Comparison of ENCODE assay signal across 8 cellular contexts in the genomic region with DNA sequence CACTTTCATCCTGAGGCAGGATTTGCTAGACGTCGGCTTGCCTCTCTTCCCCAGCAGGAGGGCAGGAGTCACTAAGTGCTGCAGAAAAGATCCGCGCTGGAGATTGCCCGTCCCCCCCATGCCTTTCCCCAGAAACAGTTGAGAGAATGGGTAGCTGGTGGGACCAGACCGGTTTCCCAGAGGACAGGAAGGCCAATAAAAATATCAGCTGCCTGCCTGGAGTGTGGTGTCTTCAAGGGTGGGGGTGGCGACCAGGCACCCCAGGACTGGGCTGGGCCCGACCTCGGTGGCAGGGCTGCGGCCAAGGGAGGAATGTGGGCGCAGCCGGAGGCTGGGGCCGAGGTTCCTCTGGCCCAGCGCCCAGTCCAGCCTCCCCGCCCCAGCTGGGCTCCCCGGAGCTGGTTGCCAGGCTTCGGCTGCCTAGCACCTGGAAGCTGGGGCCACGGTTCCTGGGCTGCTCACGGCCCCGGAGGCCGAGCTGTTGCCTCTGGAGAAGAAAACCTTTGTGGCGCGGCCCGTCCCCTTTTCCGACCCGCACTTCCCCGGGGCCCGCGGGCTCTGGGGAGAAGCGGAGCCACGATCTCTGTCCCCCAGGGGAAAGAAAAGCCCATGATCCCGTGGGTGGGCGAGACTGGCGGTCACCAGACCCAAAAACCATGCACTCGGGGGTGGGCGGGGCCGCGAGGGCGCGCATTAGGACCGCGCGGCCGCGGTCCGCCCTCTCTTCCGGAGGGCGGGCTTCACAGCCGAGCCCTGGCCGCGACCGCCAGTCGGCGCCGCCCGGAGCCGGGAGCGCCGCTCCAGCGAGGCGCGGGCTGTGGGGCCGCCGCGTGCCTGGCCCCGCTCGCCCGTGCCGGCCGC. TPM values are rescaled to one million over a fixed set of nuclear protein-coding genes. Genes with fewer than 3 reads are reported as not detected.
DNase-seq lines count a peak whose midpoint lies in the region; ATAC-seq and TF ChIP-seq lines count a peak whose summit lies in the region.

A gene with protein sequence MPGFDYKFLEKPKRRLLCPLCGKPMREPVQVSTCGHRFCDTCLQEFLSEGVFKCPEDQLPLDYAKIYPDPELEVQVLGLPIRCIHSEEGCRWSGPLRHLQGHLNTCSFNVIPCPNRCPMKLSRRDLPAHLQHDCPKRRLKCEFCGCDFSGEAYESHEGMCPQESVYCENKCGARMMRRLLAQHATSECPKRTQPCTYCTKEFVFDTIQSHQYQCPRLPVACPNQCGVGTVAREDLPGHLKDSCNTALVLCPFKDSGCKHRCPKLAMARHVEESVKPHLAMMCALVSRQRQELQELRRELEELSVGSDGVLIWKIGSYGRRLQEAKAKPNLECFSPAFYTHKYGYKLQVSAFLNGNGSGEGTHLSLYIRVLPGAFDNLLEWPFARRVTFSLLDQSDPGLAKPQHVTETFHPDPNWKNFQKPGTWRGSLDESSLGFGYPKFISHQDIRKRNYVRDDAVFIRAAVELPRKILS (plus strand): TSS at position 769 of the 861 bp plus-strand sequence. CDS start 102 bp downstream, outside the sequence.

- peak within 1 kb of the TSS; percentile 87 for H3K27ac Mint-ChIP-seq in T-helper 1 cell treated with Interleukin-12 subunit alpha and Interleukin-12 subunit beta and Interleukin-4 antibody, amounts not matched to agents 30 μg/mL and 1 μg/mL, for 36 hours
- peak within 1 kb of the TSS; percentile 99 for H3K27ac Mint-ChIP-seq in progenitor cell of endocrine pancreas

- DNase-seq in NCI-H1417 (lab: John Stamatoyannopoulos, UW) (peak; percentile 85 to 97 (median 94)), left ventricle myocardium superior (peak; percentile 89), progenitor cell of endocrine pancreas (ENCODE audit: low spot score, unreplicated experiment) (peak; percentile 70)

- ATAC-seq in HG02678 (IDR thresholded peaks at IDR 0.05; ENCODE audit: unreplicated experiment) (peak; percentile 69), left ventricle myocardium superior (peak; percentile 92), GM18870 (IDR thresholded peaks at IDR 0.05; ENCODE audit: unreplicated experiment) (no peak)

- peak; percentile 10 for TF ChIP-seq CTCF in GM12873 (IDR thresholded peaks at IDR 0.05; ENCODE audit: insufficient read depth, low read depth, low read length, missing control alignments)
- no peak for TF ChIP-seq CTCF in progenitor cell of endocrine pancreas (IDR thresholded peaks at IDR 0.05; ENCODE audit: unreplicated experiment)

- H3K36me3 Mint-ChIP-seq in T-helper 1 cell treated with Interleukin-12 subunit alpha and Interleukin-12 subunit beta and Interleukin-4 antibody, amounts not matched to agents 30 μg/mL and 1 μg/mL, for 36 hours (ENCODE audit: low read depth): peaks cover 3% of the 10 kb centered on the region
- H3K36me3 Mint-ChIP-seq in progenitor cell of endocrine pancreas (ENCODE audit: insufficient read depth): peaks cover 7% of the 10 kb centered on the region

- no peaks in the 10 kb centered on the region for H3K9me3 Mint-ChIP-seq in T-helper 1 cell treated with Interleukin-12 subunit alpha and Interleukin-12 subunit beta and Interleukin-4 antibody, amounts not matched to agents 30 μg/mL and 1 μg/mL, for 36 hours
- H3K9me3 Mint-ChIP-seq in progenitor cell of endocrine pancreas (ENCODE audit: low read depth): no peaks in the 10 kb centered on the region

- intact Hi-C loops in left ventricle myocardium superior (cut with micrococcal nuclease): no loop called here

- peaks cover 30% of the 10 kb centered on the region for H3K4me1 Mint-ChIP-seq in T-helper 1 cell treated with Interleukin-12 subunit alpha and Interleukin-12 subunit beta and Interleukin-4 antibody, amounts not matched to agents 30 μg/mL and 1 μg/mL, for 36 hours (ENCODE audit: low read depth)
- peaks cover 19% of the 10 kb centered on the region for H3K4me1 Mint-ChIP-seq in progenitor cell of endocrine pancreas (ENCODE audit: low read depth)

- no peaks in the 10 kb centered on the region for H3K27me3 Mint-ChIP-seq in T-helper 1 cell treated with Interleukin-12 subunit alpha and Interleukin-12 subunit beta and Interleukin-4 antibody, amounts not matched to agents 30 μg/mL and 1 μg/mL, for 36 hours (ENCODE audit: low read depth)
- H3K27me3 Mint-ChIP-seq in progenitor cell of endocrine pancreas: no peaks in the 10 kb centered on the region

- peak within 1 kb of the TSS; percentile 97 for H3K27ac ChIP-seq in angular gyrus (ENCODE audit: low read depth, low read length)

- peak within 1 kb of the TSS; percentile 90 for H3K4me3 Mint-ChIP-seq in T-helper 1 cell treated with Interleukin-12 subunit alpha and Interleukin-12 subunit beta and Interleukin-4 antibody, amounts not matched to agents 30 μg/mL and 1 μg/mL, for 36 hours
- H3K4me3 Mint-ChIP-seq in progenitor cell of endocrine pancreas (ENCODE audit: low read depth): peak within 1 kb of the TSS; percentile 91

RNA-seq across cellular contexts. Expression of the gene that starts here (rescaled TPM):
- total RNA-seq in left ventricle myocardium superior (4.2 TPM), progenitor cell of endocrine pancreas (254 and 260 TPM in 2 replicates)

Comparison
In these comparisons a context has a peak if more than half of its experiments do, and no peak if none do; other contexts are left out.
1. RNA of the gene that starts here (total RNA-seq): 254 to 260 TPM in progenitor cell of endocrine pancreas; 4.2 TPM in left ventricle myocardium superior (single experiment); every median in the first group is over 10 times any median in the second.
2. Peak in every context shown above with its lines, with median percentiles within 50 percentile points of each other: DNase-seq.